ENCODE assay signal across 25 cellular contexts in the genomic region with DNA sequence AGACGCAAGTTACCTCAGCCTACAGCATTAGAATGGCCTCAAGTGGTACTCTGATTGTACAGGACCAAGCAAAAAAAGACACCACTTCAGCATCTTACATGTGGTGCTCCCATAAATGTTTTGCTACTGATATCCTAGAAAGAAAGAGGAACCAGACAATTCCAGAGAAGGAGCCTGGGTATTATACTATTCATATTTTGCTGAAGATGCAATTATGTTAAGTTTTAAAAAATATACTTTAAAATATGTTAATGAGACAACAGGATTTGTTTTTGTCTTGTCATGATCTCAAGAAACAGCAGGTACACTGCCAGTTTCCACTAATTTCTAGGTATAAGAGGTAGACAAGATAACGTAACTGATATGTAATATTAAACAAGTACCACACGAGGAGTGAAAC.
"Had no signal": no experiment of that assay in that cellular context is flagged by ENCODE, and none has a peak within 500 bp of the region (broad histone marks: within the 10 kb centered on the region; RNA-seq: fewer than 3 reads in every experiment).

No MANE protein-coding gene starts in this region.

- H3K4me1 ChIP-seq: colonic mucosa had no signal

- ATAC-seq: effector memory CD8-positive, alpha-beta T cell; esophagus mucosa; gastrocnemius medialis; heart right ventricle; left cardiac atrium; left lung; left ventricle myocardium superior; lower lobe of right lung; mucosa of descending colon had no signal

- DNase-seq: colonic mucosa; cortex of kidney; effector CD8-positive, alpha-beta T cell; effector memory CD8-positive, alpha-beta T cell; endodermal cell; erythroblast; esophagus squamous epithelium; foreskin fibroblast; foreskin melanocyte; gastrocnemius medialis; glutamatergic neuron; head of caudate nucleus; heart right ventricle; hippocampal formation; left cardiac atrium; left lung; left ventricle myocardium superior; lower lobe of right lung; mesenchymal stem cell; mucosa of descending colon; naive B cell had no signal

- FAIRE-seq: islet of Langerhans, keratinocyte had no signal

- H3K36me3 ChIP-seq: colonic mucosa, esophagus squamous epithelium, gastrocnemius medialis, left lung, lower lobe of right lung had no signal

- H3K27me3 ChIP-seq: colonic mucosa, esophagus squamous epithelium, gastrocnemius medialis, heart right ventricle, left lung had no signal

- H3K9me3 ChIP-seq: colonic mucosa, esophagus squamous epithelium, gastrocnemius medialis, heart right ventricle, left lung, lower lobe of right lung, mucosa of descending colon had no signal

- H3K27ac ChIP-seq: colonic mucosa, epithelial cell of prostate, esophagus squamous epithelium, gastrocnemius medialis, heart right ventricle, left lung, lower lobe of right lung had no signal

- H3K4me3 ChIP-seq: colonic mucosa, esophagus squamous epithelium, gastrocnemius medialis, heart right ventricle, left lung, lower lobe of right lung, mucosa of descending colon had no signal
